18 cellular contexts compared by ENCODE assay signal in genomic region chr19:19505669-19506326, GRCh38. TPM values are rescaled to one million over a fixed set of nuclear protein-coding genes. Genes with fewer than 3 reads are reported as not detected.
DNase-seq lines count a peak whose midpoint lies in the region; ATAC-seq, FAIRE-seq and TF ChIP-seq lines count a peak whose summit lies in the region.
"Had no signal": no experiment of that assay in that cellular context is flagged by ENCODE, and none has a peak within 500 bp of the region (broad histone marks: within the 10 kb centered on the region; RNA-seq: fewer than 3 reads in every experiment).

No MANE protein-coding gene starts in this region.

- intact Hi-C loops in HepG2 (cut with micrococcal nuclease; ENCODE audit: unreplicated experiment) = no loop called here
- intact Hi-C loops in sciatic nerve (cut with DNase I) = no loop called here

- no peak overlapping the region for H2AFZ ChIP-seq in HepG2 (ENCODE audit: low read length)

- no peaks in the 10 kb centered on the region for H3K9me3 Mint-ChIP-seq in activated CD4-positive, alpha-beta T cell treated with anti-CD3 and anti-CD28 coated beads, Interleukin-2, amount 10 ng/mL, durations not matched to agents 7 days and 5 days
- H3K9me3 Mint-ChIP-seq in glutamatergic neuron (ENCODE audit: unreplicated experiment) = peaks cover 25% of the 10 kb centered on the region
- H3K9me3 Mint-ChIP-seq: CD4-positive, alpha-beta T cell; HFFc6 had no signal

- no peak for TF ChIP-seq EP300 in HepG2 (IDR thresholded peaks at IDR 0.05; ENCODE audit: low read depth in 2 of 2, low read length in 2 of 2)
- no peak for TF ChIP-seq EP300 in HepG2 (CRISPR knock-in tag; IDR thresholded peaks at IDR 0.05; ENCODE audit: borderline replicate concordance)

- TF ChIP-seq CTCF in HEK293 (tag by site-specific recombination; IDR thresholded peaks at IDR 0.05) (no peak), HepG2 (CRISPR knock-in tag; IDR thresholded peaks at IDR 0.05) (no peak), glutamatergic neuron (IDR thresholded peaks at IDR 0.05; ENCODE audit: partially characterized antibody, unreplicated experiment) (no peak)

- H3K36me3 Mint-ChIP-seq in activated CD4-positive, alpha-beta T cell treated with anti-CD3 and anti-CD28 coated beads, Interleukin-2, amount 10 ng/mL, durations not matched to agents 7 days and 5 days (ENCODE audit: low read depth) = peaks cover 34% of the 10 kb centered on the region
- H3K36me3 Mint-ChIP-seq in glutamatergic neuron (ENCODE audit: unreplicated experiment) = no peaks in the 10 kb centered on the region

- POLR2A ChIA-PET in activated CD4-positive, alpha-beta T cell treated with anti-CD3 and anti-CD28 coated beads, Interleukin-2, amount 10 ng/mL, durations not matched to agents 7 days and 5 days (lab: Charles Lee) = no interaction called here
- POLR2A ChIA-PET in HEK293 (lab: Yijun Ruan, JAX) = interaction anchor here (1.5 kb wide), 1 partner anchor 10 kb away, joined by 3 read pairs; the partner anchor contains the start of gene NDUFA13
- POLR2A ChIA-PET in HepG2 (lab: Yijun Ruan, JAX) = no interaction called here

- TF ChIP-seq RAD21 in HepG2 (CRISPR knock-in tag; IDR thresholded peaks at IDR 0.05) = no peak

- H3K9ac ChIP-seq in HepG2 (ENCODE audit: insufficient read depth, low read depth, low read length) = no peak overlapping the region
- H3K9ac ChIP-seq: BLaER1 treated with 17β-estradiol and CSF1 and Interleukin-3, amounts not matched to agents 10 nM and 100 nM had no signal

- H3K27ac Mint-ChIP-seq in activated CD4-positive, alpha-beta T cell treated with anti-CD3 and anti-CD28 coated beads, Interleukin-2, amount 10 ng/mL, durations not matched to agents 7 days and 5 days = peak overlapping the region; percentile 31
- no peak overlapping the region for H3K27ac Mint-ChIP-seq in glutamatergic neuron (ENCODE audit: unreplicated experiment)
- H3K27ac Mint-ChIP-seq: CD4-positive, alpha-beta T cell; HFFc6 had no signal

- H3K4me1 ChIP-seq in HEK293 (ENCODE audit: control insufficient read depth, insufficient read depth, low read length) (no peaks in the 10 kb centered on the region), HepG2 (ENCODE audit: insufficient read depth, low read length) (no peaks in the 10 kb centered on the region)
- H3K4me1 ChIP-seq: HAP-1 had no signal

- BruUV-seq in HepG2 (replicated peaks; lab: Mats Ljungman, UMichigan) = no TSS peak

- H3K4me3 ChIP-seq in HEK293 (ENCODE audit: low read depth, low read length) = no peak overlapping the region
- H3K4me3 ChIP-seq in HepG2 (replicated peaks in 1 of 3; ENCODE audit: insufficient read depth in 1 of 3, low read depth in 2 of 3, low read length in 3 of 3) = no peak overlapping the region
- H3K4me3 ChIP-seq: BLaER1 treated with 17β-estradiol and CSF1 and Interleukin-3, amounts not matched to agents 10 nM and 100 nM; HAP-1 had no signal

- H3K36me3 ChIP-seq in HEK293 (ENCODE audit: control insufficient read depth in 2 of 2, insufficient read depth in 1 of 2, low read length in 2 of 2) (peaks cover 4 to 68% of the 10 kb centered on the region in 2 experiments; a peak in 2 of 3 replicates), HepG2 (replicated peaks in 1 of 2; ENCODE audit: control insufficient read depth in 1 of 2, insufficient read depth in 2 of 2, low read length in 2 of 2) (peaks cover 18 to 52% of the 10 kb centered on the region in 2 experiments; a peak in 4 of 5 replicates)

- H3K27ac ChIP-seq in HEK293 (ENCODE audit: extremely low read depth, low read depth, low read length) (no peak overlapping the region), HepG2 (ENCODE audit: extremely low read length, insufficient read depth, low read length) (no peak overlapping the region)
- H3K27ac ChIP-seq: 22Rv1; BLaER1 treated with 17β-estradiol and CSF1 and Interleukin-3, amounts not matched to agents 10 nM and 100 nM; HL-60 had no signal

- no peak overlapping the region for H3K4me2 ChIP-seq in HepG2 (ENCODE audit: low read depth, low read length)
- H3K4me2 ChIP-seq: BLaER1 treated with 17β-estradiol and CSF1 and Interleukin-3, amounts not matched to agents 10 nM and 100 nM had no signal

- in situ Hi-C loops in HepG2 (cut with HindIII; ENCODE audit: extremely low pct_ligation_motif_present, low pct_unique_long_range_greater_than_20kb) = no loop called here

- H3K27me3 Mint-ChIP-seq in activated CD4-positive, alpha-beta T cell treated with anti-CD3 and anti-CD28 coated beads, Interleukin-2, amount 10 ng/mL, durations not matched to agents 7 days and 5 days = no peaks in the 10 kb centered on the region
- H3K27me3 Mint-ChIP-seq in glutamatergic neuron (ENCODE audit: unreplicated experiment) = peaks cover 16% of the 10 kb centered on the region
- H3K27me3 Mint-ChIP-seq: CD4-positive, alpha-beta T cell had no signal

- TF ChIP-seq POLR2A in HepG2 (IDR thresholded peaks at IDR 0.05; ENCODE audit: insufficient read depth in 1 of 2, low read depth in 2 of 2, low read length in 2 of 2) = no peak

- DNase-seq in activated CD4-positive, alpha-beta T cell treated with anti-CD3 and anti-CD28 coated beads, Interleukin-2, amount 10 ng/mL, durations not matched to agents 7 days and 5 days = no peak
- no peak for DNase-seq in activated CD4-positive, alpha-beta T cell treated with anti-CD3 and anti-CD28 coated beads for 4 hours
- DNase-seq in HepG2 (ENCODE audit: low spot score) = no peak
- DNase-seq in sciatic nerve (ENCODE audit: low spot score) = no peak
- no peak for DNase-seq in CD1c-positive myeloid dendritic cell (ENCODE audit: extremely low spot score)
- no peak for DNase-seq in glutamatergic neuron
- DNase-seq: AML-193; Calu3; CD4-positive, alpha-beta T cell; DMS 273 treated with DMSO at 0.1 percent for 48 hours; HFFc6 had no signal

- FAIRE-seq in HepG2 (lab: Jason Lieb, UNC) = no peak
- FAIRE-seq: H1 had no signal

- ATAC-seq in HepG2 (no peak), sciatic nerve (peak; percentile 12), HG03457 (IDR thresholded peaks at IDR 0.05; ENCODE audit: unreplicated experiment) (no peak)

- H3K4me3 Mint-ChIP-seq in activated CD4-positive, alpha-beta T cell treated with anti-CD3 and anti-CD28 coated beads, Interleukin-2, amount 10 ng/mL, durations not matched to agents 7 days and 5 days = no peak overlapping the region
- no peak overlapping the region for H3K4me3 Mint-ChIP-seq in glutamatergic neuron (ENCODE audit: unreplicated experiment)
- H3K4me3 Mint-ChIP-seq: CD4-positive, alpha-beta T cell; HFFc6 had no signal

- 97% methylated on average over 25 of the region's 27 CpGs for WGBS in HepG2 (ENCODE audit: low lambda C conversion rate)

- H3K79me2 ChIP-seq in HepG2 (ENCODE audit: insufficient read depth, low read length) = no peaks in the 10 kb centered on the region

- no peaks in the 10 kb centered on the region; the same call in 1 of the 2 replicates for H4K20me1 ChIP-seq in HepG2 (ENCODE audit: insufficient read depth, low read length)

- H3K9me3 ChIP-seq in HEK293 (ENCODE audit: control insufficient read depth, insufficient read depth, low read depth, low read length) (no peaks in the 10 kb centered on the region), HepG2 (ENCODE audit: low read length) (no peaks in the 10 kb centered on the region)
- H3K9me3 ChIP-seq: BLaER1 treated with 17β-estradiol and CSF1 and Interleukin-3, amounts not matched to agents 10 nM and 100 nM; HAP-1 had no signal

- no peaks in the 10 kb centered on the region for H3K4me1 Mint-ChIP-seq in activated CD4-positive, alpha-beta T cell treated with anti-CD3 and anti-CD28 coated beads, Interleukin-2, amount 10 ng/mL, durations not matched to agents 7 days and 5 days
- peaks cover 8% of the 10 kb centered on the region for H3K4me1 Mint-ChIP-seq in glutamatergic neuron (ENCODE audit: low read depth, unreplicated experiment)

- H3K27me3 ChIP-seq in HepG2 (ENCODE audit: control insufficient read depth in 1 of 2, insufficient read depth in 2 of 2, low read length in 2 of 2) = no peaks in the 10 kb centered on the region
- H3K27me3 ChIP-seq: BLaER1 treated with 17β-estradiol and CSF1 and Interleukin-3, amounts not matched to agents 10 nM and 100 nM had no signal

- CTCF ChIA-PET in activated CD4-positive, alpha-beta T cell treated with anti-CD3 and anti-CD28 coated beads, Interleukin-2, amount 10 ng/mL, durations not matched to agents 7 days and 5 days (lab: Charles Lee) = no interaction called here
- CTCF ChIA-PET in HEK293 (lab: Yijun Ruan, JAX) = no interaction called here
- CTCF ChIA-PET in HepG2 (lab: Yijun Ruan, JAX; ENCODE audit: low intra/inter-chr PET ratio, low total read pairs) = no interaction called here

RNA-seq across cellular contexts. Expression of gene TSSK6, which starts 9.6 kb away (rescaled TPM):
- total RNA-seq in activated CD4-positive, alpha-beta T cell treated with anti-CD3 and anti-CD28 coated beads, Interleukin-2, amount 10 ng/mL, durations not matched to agents 7 days and 5 days = 1 to 10 TPM; 3.7 to 4.4 TPM
- total RNA-seq in HepG2 (2016; rRNA removed; fragmentation: Illumina TruSeq; extraction: Trizol) (0.71 and 0.86 TPM in 2 replicates), sciatic nerve (1.3 TPM), glutamatergic neuron (ENCODE audit: unreplicated experiment) (1.7 TPM)
- 0.35 and 0.40 TPM in 2 replicates for total RNA-seq in HepG2 (2016; cell fraction: cytosol; rRNA removed; fragmentation: Illumina TruSeq; extraction: Trizol; ENCODE audit: low read depth)
- total RNA-seq in HepG2 (2016; cell fraction: insoluble cytoplasmic fraction; rRNA removed; fragmentation: Illumina TruSeq; extraction: Trizol) = 0.65 and 0.85 TPM in 2 replicates
- total RNA-seq in HepG2 (2016; cell fraction: membrane; rRNA removed; fragmentation: Illumina TruSeq; extraction: Trizol) = 0.83 and 1.3 TPM in 2 replicates
- 0.50 and 1.3 TPM in 2 replicates for total RNA-seq in HepG2 (2016; cell fraction: nucleus; rRNA removed; fragmentation: Illumina TruSeq; extraction: Trizol)
- polyA plus RNA-seq in HepG2 (2011; rRNA removed) = 1.2 and 2.0 TPM in 2 replicates
- 1.4 and 2.8 TPM in 2 replicates for polyA plus RNA-seq in HepG2 (2011; cell fraction: cytosol; rRNA removed)
- polyA plus RNA-seq in HepG2 (2011; cell fraction: nucleus; rRNA removed) = 6.3 and 8.3 TPM in 2 replicates
- polyA plus RNA-seq in HepG2 (2012) = 0.81 and 1.2 TPM in 2 replicates
- polyA plus RNA-seq in HepG2 (2016; cell fraction: cytosol; fragmentation: Illumina TruSeq; extraction: Trizol; ENCODE audit: low read depth) = 0.16 and 0.19 TPM in 2 replicates
- 1.1 and 1.7 TPM in 2 replicates for polyA plus RNA-seq in HepG2 (2016; cell fraction: insoluble cytoplasmic fraction; fragmentation: Illumina TruSeq; extraction: Trizol; ENCODE audit: low read depth)
- 0.68 and 0.82 TPM in 2 replicates for polyA plus RNA-seq in HepG2 (2016; cell fraction: membrane; fragmentation: Illumina TruSeq; extraction: Trizol; ENCODE audit: low read depth)
- polyA plus RNA-seq in HepG2 (2016; cell fraction: nucleus; fragmentation: Illumina TruSeq; extraction: Trizol; ENCODE audit: insufficient read depth, low read depth) = 1.3 and 2.4 TPM in 2 replicates
- 2.0 and 5.3 TPM in 2 replicates for polyA minus RNA-seq in HepG2 (2011; rRNA and poly(A)+ RNA removed; ENCODE audit: low replicate concordance)
- 1.3 and 1.5 TPM in 2 replicates for polyA minus RNA-seq in HepG2 (2011; cell fraction: cytosol; rRNA and poly(A)+ RNA removed)
- 1.9 and 3.7 TPM in 2 replicates for polyA minus RNA-seq in HepG2 (2011; cell fraction: nucleus; rRNA and poly(A)+ RNA removed)

RNA-seq across cellular contexts. Expression of gene NDUFA13, which starts 10.2 kb away (rescaled TPM):
- 100 to 1,000 TPM; 314 to 363 TPM for total RNA-seq in activated CD4-positive, alpha-beta T cell treated with anti-CD3 and anti-CD28 coated beads, Interleukin-2, amount 10 ng/mL, durations not matched to agents 7 days and 5 days
- total RNA-seq in HepG2 (2016; rRNA removed; fragmentation: Illumina TruSeq; extraction: Trizol) (278 and 337 TPM in 2 replicates), sciatic nerve (206 TPM), glutamatergic neuron (ENCODE audit: unreplicated experiment) (394 TPM)
- 98.4 and 99.8 TPM in 2 replicates for total RNA-seq in HepG2 (2016; cell fraction: cytosol; rRNA removed; fragmentation: Illumina TruSeq; extraction: Trizol; ENCODE audit: low read depth)
- 323 and 362 TPM in 2 replicates for total RNA-seq in HepG2 (2016; cell fraction: insoluble cytoplasmic fraction; rRNA removed; fragmentation: Illumina TruSeq; extraction: Trizol)
- total RNA-seq in HepG2 (2016; cell fraction: membrane; rRNA removed; fragmentation: Illumina TruSeq; extraction: Trizol) = 84.6 and 89.0 TPM in 2 replicates
- 193 and 208 TPM in 2 replicates for total RNA-seq in HepG2 (2016; cell fraction: nucleus; rRNA removed; fragmentation: Illumina TruSeq; extraction: Trizol)
- polyA plus RNA-seq in HepG2 (2011; rRNA removed) = 366 and 368 TPM in 2 replicates
- polyA plus RNA-seq in HepG2 (2011; cell fraction: cytosol; rRNA removed) = 715 and 846 TPM in 2 replicates
- 199 and 226 TPM in 2 replicates for polyA plus RNA-seq in HepG2 (2011; cell fraction: nucleus; rRNA removed)
- polyA plus RNA-seq in HepG2 (2012) = 207 and 262 TPM in 2 replicates
- 72.4 and 85.3 TPM in 2 replicates for polyA plus RNA-seq in HepG2 (2016; cell fraction: cytosol; fragmentation: Illumina TruSeq; extraction: Trizol; ENCODE audit: low read depth)
- polyA plus RNA-seq in HepG2 (2016; cell fraction: insoluble cytoplasmic fraction; fragmentation: Illumina TruSeq; extraction: Trizol; ENCODE audit: low read depth) = 186 TPM in 2 replicates
- polyA plus RNA-seq in HepG2 (2016; cell fraction: membrane; fragmentation: Illumina TruSeq; extraction: Trizol; ENCODE audit: low read depth) = 52.4 and 56.3 TPM in 2 replicates
- polyA plus RNA-seq in HepG2 (2016; cell fraction: nucleus; fragmentation: Illumina TruSeq; extraction: Trizol; ENCODE audit: insufficient read depth, low read depth) = 235 and 237 TPM in 2 replicates
- polyA minus RNA-seq in HepG2 (2011; rRNA and poly(A)+ RNA removed; ENCODE audit: low replicate concordance) = 73.2 and 83.5 TPM in 2 replicates
- 58.6 and 70.0 TPM in 2 replicates for polyA minus RNA-seq in HepG2 (2011; cell fraction: cytosol; rRNA and poly(A)+ RNA removed)
- polyA minus RNA-seq in HepG2 (2011; cell fraction: nucleus; rRNA and poly(A)+ RNA removed) = 42.1 and 44.4 TPM in 2 replicates

RNA-seq across cellular contexts. Expression of gene YJEFN3, which starts 22.9 kb away (rescaled TPM):
- 10 to 100 TPM; 12.8 to 13.2 TPM for total RNA-seq in activated CD4-positive, alpha-beta T cell treated with anti-CD3 and anti-CD28 coated beads, Interleukin-2, amount 10 ng/mL, durations not matched to agents 7 days and 5 days
- total RNA-seq in HepG2 (2016; rRNA removed; fragmentation: Illumina TruSeq; extraction: Trizol) (0.32 and 0.89 TPM in 2 replicates), sciatic nerve (4.9 TPM), glutamatergic neuron (ENCODE audit: unreplicated experiment) (21.6 TPM)
- 0.30 and 0.44 TPM in 2 replicates for total RNA-seq in HepG2 (2016; cell fraction: cytosol; rRNA removed; fragmentation: Illumina TruSeq; extraction: Trizol; ENCODE audit: low read depth)
- total RNA-seq in HepG2 (2016; cell fraction: insoluble cytoplasmic fraction; rRNA removed; fragmentation: Illumina TruSeq; extraction: Trizol) = 0.19 and 0.69 TPM in 2 replicates
- total RNA-seq in HepG2 (2016; cell fraction: membrane; rRNA removed; fragmentation: Illumina TruSeq; extraction: Trizol) = 0.28 and 0.41 TPM in 2 replicates
- 1.1 and 1.4 TPM in 2 replicates for total RNA-seq in HepG2 (2016; cell fraction: nucleus; rRNA removed; fragmentation: Illumina TruSeq; extraction: Trizol)
- 4.0 TPM in 2 replicates for polyA plus RNA-seq in HepG2 (2011; rRNA removed)
- polyA plus RNA-seq in HepG2 (2011; cell fraction: cytosol; rRNA removed) = 0.47 and 1.4 TPM in 2 replicates
- 61.3 and 67.2 TPM in 2 replicates for polyA plus RNA-seq in HepG2 (2011; cell fraction: nucleus; rRNA removed)
- 5.6 and 8.4 TPM in 2 replicates for polyA plus RNA-seq in HepG2 (2012)
- 0.37 TPM in 1 of 2 replicates, not detected in the other for polyA plus RNA-seq in HepG2 (2016; cell fraction: cytosol; fragmentation: Illumina TruSeq; extraction: Trizol; ENCODE audit: low read depth)
- 0.09 TPM in 1 of 2 replicates, not detected in the other for polyA plus RNA-seq in HepG2 (2016; cell fraction: insoluble cytoplasmic fraction; fragmentation: Illumina TruSeq; extraction: Trizol; ENCODE audit: low read depth)
- polyA plus RNA-seq in HepG2 (2016; cell fraction: membrane; fragmentation: Illumina TruSeq; extraction: Trizol; ENCODE audit: low read depth) = not detected in 2 replicates
- polyA plus RNA-seq in HepG2 (2016; cell fraction: nucleus; fragmentation: Illumina TruSeq; extraction: Trizol; ENCODE audit: insufficient read depth, low read depth) = 9.8 and 10.6 TPM in 2 replicates
- polyA minus RNA-seq in HepG2 (2011; rRNA and poly(A)+ RNA removed; ENCODE audit: low replicate concordance) = 0.86 and 2.2 TPM in 2 replicates
- polyA minus RNA-seq in HepG2 (2011; cell fraction: cytosol; rRNA and poly(A)+ RNA removed) = 0.49 TPM in 1 of 2 replicates, not detected in the other
- 5.0 and 5.3 TPM in 2 replicates for polyA minus RNA-seq in HepG2 (2011; cell fraction: nucleus; rRNA and poly(A)+ RNA removed)

RNA-seq across cellular contexts. Expression of gene CILP2, which starts 32.3 kb away (rescaled TPM):
- under 1 TPM in 1 of 2 experiments, not detected in 1; 0.25 TPM for total RNA-seq in activated CD4-positive, alpha-beta T cell treated with anti-CD3 and anti-CD28 coated beads, Interleukin-2, amount 10 ng/mL, durations not matched to agents 7 days and 5 days
- total RNA-seq in HepG2 (2016; rRNA removed; fragmentation: Illumina TruSeq; extraction: Trizol) (0.09 TPM in 1 of 2 replicates, not detected in the other), sciatic nerve (0.27 TPM), glutamatergic neuron (ENCODE audit: unreplicated experiment) (40.9 TPM)
- not detected in 2 replicates for total RNA-seq in HepG2 (2016; cell fraction: cytosol; rRNA removed; fragmentation: Illumina TruSeq; extraction: Trizol; ENCODE audit: low read depth)
- total RNA-seq in HepG2 (2016; cell fraction: insoluble cytoplasmic fraction; rRNA removed; fragmentation: Illumina TruSeq; extraction: Trizol) = 0.15 TPM in 1 of 2 replicates, not detected in the other
- not detected in 2 replicates for total RNA-seq in HepG2 (2016; cell fraction: membrane; rRNA removed; fragmentation: Illumina TruSeq; extraction: Trizol)
- 0.16 and 0.19 TPM in 2 replicates for total RNA-seq in HepG2 (2016; cell fraction: nucleus; rRNA removed; fragmentation: Illumina TruSeq; extraction: Trizol)
- 0.18 and 0.37 TPM in 2 replicates for polyA plus RNA-seq in HepG2 (2011; rRNA removed)
- polyA plus RNA-seq in HepG2 (2011; cell fraction: cytosol; rRNA removed) = 0.16 and 0.19 TPM in 2 replicates
- 0.66 and 0.74 TPM in 2 replicates for polyA plus RNA-seq in HepG2 (2011; cell fraction: nucleus; rRNA removed)
- 0.31 and 0.51 TPM in 2 replicates for polyA plus RNA-seq in HepG2 (2012)
- not detected in 2 replicates for polyA plus RNA-seq in HepG2 (2016; cell fraction: cytosol; fragmentation: Illumina TruSeq; extraction: Trizol; ENCODE audit: low read depth)
- polyA plus RNA-seq in HepG2 (2016; cell fraction: insoluble cytoplasmic fraction; fragmentation: Illumina TruSeq; extraction: Trizol; ENCODE audit: low read depth) = 0.05 and 0.12 TPM in 2 replicates
- not detected in 2 replicates for polyA plus RNA-seq in HepG2 (2016; cell fraction: membrane; fragmentation: Illumina TruSeq; extraction: Trizol; ENCODE audit: low read depth)
- 0.35 and 0.44 TPM in 2 replicates for polyA plus RNA-seq in HepG2 (2016; cell fraction: nucleus; fragmentation: Illumina TruSeq; extraction: Trizol; ENCODE audit: insufficient read depth, low read depth)
- polyA minus RNA-seq in HepG2 (2011; rRNA and poly(A)+ RNA removed; ENCODE audit: low replicate concordance) = 0.20 and 0.30 TPM in 2 replicates
- polyA minus RNA-seq in HepG2 (2011; cell fraction: cytosol; rRNA and poly(A)+ RNA removed) = 0.26 and 0.30 TPM in 2 replicates
- 0.26 and 0.37 TPM in 2 replicates for polyA minus RNA-seq in HepG2 (2011; cell fraction: nucleus; rRNA and poly(A)+ RNA removed)
